20 cellular contexts compared by ENCODE assay signal in genomic region chr7:108340856-108341411, GRCh38.
DNase-seq lines count a peak whose midpoint lies in the region; TF ChIP-seq lines count a peak whose summit lies in the region.
"Had no signal": no experiment of that assay in that cellular context is flagged by ENCODE, and none has a peak within 500 bp of the region (broad histone marks: within the 10 kb centered on the region; RNA-seq: fewer than 3 reads in every experiment).

No MANE protein-coding gene starts in this region.

- no peaks in the 10 kb centered on the region for H3K27me3 Mint-ChIP-seq in Caco-2 (ENCODE audit: insufficient read depth, unreplicated experiment)
- H3K27me3 Mint-ChIP-seq in progenitor cell of endocrine pancreas: no peaks in the 10 kb centered on the region
- H3K27me3 Mint-ChIP-seq: CD4-positive, CD25-positive, alpha-beta regulatory T cell had no signal

- H3K4me2 ChIP-seq in PC-9: peak overlapping the region; percentile 78
- H3K4me2 ChIP-seq: GM23338 had no signal

- no peaks in the 10 kb centered on the region for H4K20me1 ChIP-seq in PC-9 (ENCODE audit: insufficient read depth)

- POLR2A ChIA-PET in Caco-2 (lab: Charles Lee) (no interaction called here), PC-9 (lab: Charles Lee; ENCODE audit: unreplicated experiment) (interaction anchor here (0.6 kb wide), 1 partner anchor 115 kb away, joined by 3 read pairs; the partner anchor contains the start of gene NRCAM), RWPE1 (lab: Yijun Ruan, JAX; ENCODE audit: low non-redundant PET) (no interaction called here)

- TF ChIP-seq CTCF in Caco-2 (IDR thresholded peaks at IDR 0.05; ENCODE audit: insufficient read depth in 1 of 2, low read depth in 1 of 2, low read length in 1 of 2, severe bottlenecking in 1 of 2, unreplicated experiment in 1 of 2) (no peak), PC-9 (conservative IDR thresholded peaks at IDR 0.05) (no peak), progenitor cell of endocrine pancreas (IDR thresholded peaks at IDR 0.05; ENCODE audit: unreplicated experiment) (no peak), RWPE1 (conservative IDR thresholded peaks at IDR 0.05; ENCODE audit: low read depth) (no peak)

- H3K4me3 Mint-ChIP-seq in Caco-2 (ENCODE audit: unreplicated experiment) (peak overlapping the region; percentile 58), progenitor cell of endocrine pancreas (ENCODE audit: low read depth) (no peak overlapping the region)
- H3K4me3 Mint-ChIP-seq: CD4-positive, CD25-positive, alpha-beta regulatory T cell; GM23338 had no signal

- H3K36me3 ChIP-seq in Caco-2 (ENCODE audit: control insufficient read depth, insufficient read depth, low read length): no peaks in the 10 kb centered on the region
- no peaks in the 10 kb centered on the region for H3K36me3 ChIP-seq in PC-9 (ENCODE audit: low read depth)

- peaks cover 40% of the 10 kb centered on the region for H3K4me1 Mint-ChIP-seq in Caco-2 (ENCODE audit: low read depth, unreplicated experiment)
- H3K4me1 Mint-ChIP-seq in progenitor cell of endocrine pancreas (ENCODE audit: low read depth): peaks cover 32% of the 10 kb centered on the region
- H3K4me1 Mint-ChIP-seq: CD4-positive, CD25-positive, alpha-beta regulatory T cell had no signal

- no peak overlapping the region for H2AFZ ChIP-seq in PC-9
- H2AFZ ChIP-seq: GM23338 had no signal

- DNase-seq in Caco-2: peak; percentile 93 to 97
- DNase-seq in PC-9: peak; percentile 90 to 94
- peak; percentile 77 for DNase-seq in foreskin melanocyte
- no peak for DNase-seq in progenitor cell of endocrine pancreas (ENCODE audit: low spot score, unreplicated experiment)
- no peak for DNase-seq in NCI-H1105 treated with DMSO at 0.1 percent for 48 hours (lab: John Stamatoyannopoulos, UW)
- DNase-seq in RWPE1 (ENCODE audit: low spot score): no peak
- DNase-seq in COLO668 (lab: John Stamatoyannopoulos, UW; ENCODE audit: unreplicated experiment): no peak
- no peak for DNase-seq in stimulated activated CD8-positive, alpha-beta memory T cell treated with anti-CD3 and anti-CD28 coated beads, Interleukin-4, amount 100 ng/mL, for 48 hours
- DNase-seq: AML-193; CD4-positive, CD25-positive, alpha-beta regulatory T cell; DND-41; GDM1; KBM-7; NCI-H1092; NCI-H2081 treated with DMSO at 0.1 percent for 48 hours; NCI-H510A; NCI-H774; SHP77 had no signal

- H3K36me3 Mint-ChIP-seq in Caco-2 (ENCODE audit: insufficient read depth, unreplicated experiment): peaks cover 19% of the 10 kb centered on the region
- H3K36me3 Mint-ChIP-seq in progenitor cell of endocrine pancreas (ENCODE audit: insufficient read depth): no peaks in the 10 kb centered on the region
- H3K36me3 Mint-ChIP-seq: CD4-positive, CD25-positive, alpha-beta regulatory T cell had no signal

- no peaks in the 10 kb centered on the region for H3K79me2 ChIP-seq in PC-9 (ENCODE audit: low read depth)

- H3K27ac Mint-ChIP-seq in Caco-2 (ENCODE audit: unreplicated experiment): peak overlapping the region; percentile 81
- peak overlapping the region; percentile 85 for H3K27ac Mint-ChIP-seq in progenitor cell of endocrine pancreas
- H3K27ac Mint-ChIP-seq: CD4-positive, CD25-positive, alpha-beta regulatory T cell; GM23338 had no signal

- no peaks in the 10 kb centered on the region for H3K9me3 Mint-ChIP-seq in Caco-2 (ENCODE audit: unreplicated experiment)
- peaks cover 6% of the 10 kb centered on the region for H3K9me3 Mint-ChIP-seq in progenitor cell of endocrine pancreas (ENCODE audit: low read depth)
- H3K9me3 Mint-ChIP-seq: GM23338 had no signal

- H3K4me3 ChIP-seq in Caco-2 (ENCODE audit: low read depth, low read length): no peak overlapping the region
- peak overlapping the region; percentile 38; the same call in 1 of the 2 replicates for H3K4me3 ChIP-seq in PC-9
- H3K4me3 ChIP-seq: GM12878, GM23338 had no signal

- CTCF ChIA-PET in Caco-2 (lab: Charles Lee) (no interaction called here), PC-9 (lab: Charles Lee) (no interaction called here), RWPE1 (lab: Yijun Ruan, JAX) (no interaction called here)

- H3K27ac ChIP-seq in PC-9 (peak overlapping the region; percentile 72), RWPE1 (no peak overlapping the region)

- no peaks in the 10 kb centered on the region for H3K9me2 ChIP-seq in PC-9 (ENCODE audit: insufficient read depth)

- BruUV-seq in Caco-2 (replicated peaks; lab: Mats Ljungman, UMichigan): no TSS peak
- BruUV-seq in PC-9 (replicated peaks; lab: Mats Ljungman, UMichigan): no TSS peak

- no peaks in the 10 kb centered on the region for H3K9me3 ChIP-seq in Caco-2
- no peaks in the 10 kb centered on the region for H3K9me3 ChIP-seq in PC-9 (ENCODE audit: insufficient read depth, low read depth)

- H3K4me1 ChIP-seq in Caco-2 (peaks cover 38% of the 10 kb centered on the region), PC-9 (replicated peaks; ENCODE audit: insufficient read depth) (peaks cover 47% of the 10 kb centered on the region)

- intact Hi-C loops in Caco-2 (cut with micrococcal nuclease; ENCODE audit: unreplicated experiment): loop anchor here (1.0 to 2.0 kb wide), 6 partner anchors 10 to 119 kb away; no protein-coding TSS in a partner anchor
- intact Hi-C loops in PC-9 (cut with micrococcal nuclease; ENCODE audit: unreplicated experiment): loop anchor here (1.0 to 10.0 kb wide), 7 partner anchors 17 to 156 kb away; partner anchors contain the start of gene NRCAM

- peaks cover 23% of the 10 kb centered on the region for H3F3A ChIP-seq in PC-9 (ENCODE audit: insufficient read depth, low read depth)

- no peaks in the 10 kb centered on the region for H3K27me3 ChIP-seq in Caco-2 (replicated peaks; ENCODE audit: control insufficient read depth, insufficient read depth, low read length)
- H3K27me3 ChIP-seq in PC-9 (ENCODE audit: insufficient read depth, low read depth): no peaks in the 10 kb centered on the region

Comparison
In these comparisons a context has a peak if more than half of its experiments do, and no peak if none do; other contexts are left out.
1. DNase-seq: peak in Caco-2 (2 of 2), PC-9 (2 of 2) and foreskin melanocyte (single experiment); none in progenitor cell of endocrine pancreas (single experiment), NCI-H1105 treated with DMSO at 0.1 percent for 48 hours (single experiment), RWPE1 (single experiment), COLO668 (single experiment) and stimulated activated CD8-positive, alpha-beta memory T cell treated with anti-CD3 and anti-CD28 coated beads, Interleukin-4, amount 100 ng/mL, for 48 hours (single experiment).